Comparison of ENCODE assay signal across 10 cellular contexts in the genomic region with DNA sequence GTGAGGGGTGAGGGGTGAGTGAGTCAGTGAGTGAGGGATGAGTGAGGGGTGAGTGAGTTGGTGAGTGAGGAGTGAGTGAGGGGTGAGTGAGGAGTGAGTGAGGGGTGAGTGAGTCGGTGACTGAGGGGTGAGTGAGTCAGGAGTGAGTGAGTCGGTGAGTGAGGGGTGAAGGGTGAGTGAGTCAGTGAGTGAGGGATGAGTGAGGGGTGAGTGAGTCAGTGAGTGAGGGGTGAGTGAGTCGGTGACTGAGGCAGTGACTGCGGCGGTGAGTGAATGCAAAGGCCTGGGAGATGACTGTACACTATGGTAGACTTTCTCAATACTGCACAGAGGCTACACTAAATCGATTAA. TPM values are rescaled to one million over a fixed set of nuclear protein-coding genes. Genes with fewer than 3 reads are reported as not detected.
DNase-seq lines count a peak whose midpoint lies in the region; TF ChIP-seq lines count a peak whose summit lies in the region.
"Had no signal": no experiment of that assay in that cellular context is flagged by ENCODE, and none has a peak within 500 bp of the region (broad histone marks: within the 10 kb centered on the region; RNA-seq: fewer than 3 reads in every experiment).

No MANE protein-coding gene starts in this region.

- H3K27ac ChIP-seq in effector memory CD4-positive, alpha-beta T cell (ENCODE audit: insufficient read depth, low read length, poor library complexity, severe bottlenecking): no peak overlapping the region
- H3K27ac ChIP-seq: WERI-Rb-1 had no signal

- TF ChIP-seq CTCF in choroid plexus epithelial cell (conservative IDR thresholded peaks at IDR 0.05; ENCODE audit: low read depth, low read length): no peak

- H3K36me3 ChIP-seq in effector memory CD4-positive, alpha-beta T cell (ENCODE audit: control insufficient read depth, insufficient read depth, low read length): no peaks in the 10 kb centered on the region

- no peaks in the 10 kb centered on the region for H3K27me3 ChIP-seq in effector memory CD4-positive, alpha-beta T cell (replicated peaks; ENCODE audit: control insufficient read depth, insufficient read depth, low read length, poor library complexity, severe bottlenecking)

- no peak overlapping the region for H3K4me3 ChIP-seq in choroid plexus epithelial cell (ENCODE audit: low read depth, low read length)
- H3K4me3 ChIP-seq in effector memory CD4-positive, alpha-beta T cell (ENCODE audit: insufficient read depth, low read depth, low read length, poor library complexity, severe bottlenecking): no peak overlapping the region

- H3K4me1 ChIP-seq in effector memory CD4-positive, alpha-beta T cell (ENCODE audit: control insufficient read depth, insufficient read depth, low read length, poor library complexity, severe bottlenecking): peaks cover 11% of the 10 kb centered on the region

- DNase-seq in M059J (ENCODE audit: low read depth) (peak; percentile 10), choroid plexus epithelial cell (ENCODE audit: low read depth) (peak; percentile 40), GDM1 (lab: John Stamatoyannopoulos, UW) (no peak), KG1 (lab: John Stamatoyannopoulos, UW) (no peak)
- DNase-seq in activated CD4-positive, CD25-positive, alpha-beta regulatory T cell treated with anti-CD3 and anti-CD28 coated beads, Interleukin-2, amount 50 U/mL, for 72 hours: peak; percentile 54
- peak; percentile 50 to 73 for DNase-seq in stimulated activated CD4-positive, alpha-beta T cell treated with anti-CD3 and anti-CD28 coated beads, Interleukin-4, amount 100 ng/mL, for 48 hours (ENCODE audit: low read depth in 2 of 2)
- no peak for DNase-seq in effector memory CD4-positive, alpha-beta T cell
- DNase-seq: Karpas-422, NCI-H748 treated with DMSO at 0.1 percent for 48 hours, WERI-Rb-1 had no signal

- no peaks in the 10 kb centered on the region for H3K9me3 ChIP-seq in effector memory CD4-positive, alpha-beta T cell (ENCODE audit: control insufficient read depth, low read length)

RNA-seq across cellular contexts. Expression of a gene that starts 16.6 kb away (rescaled TPM):
- total RNA-seq in M059J (2014; rRNA removed; shearing (Covaris generic)): 22.2 and 25.9 TPM in 2 replicates

RNA-seq across cellular contexts. Expression of a gene that starts 17.1 kb away (rescaled TPM):
- total RNA-seq in M059J (2014; rRNA removed; shearing (Covaris generic)): 46.1 and 49.5 TPM in 2 replicates

Comparison
In these comparisons a context has a peak if more than half of its experiments do, and no peak if none do; other contexts are left out.
1. DNase-seq: peak in M059J (single experiment), activated CD4-positive, CD25-positive, alpha-beta regulatory T cell treated with anti-CD3 and anti-CD28 coated beads, Interleukin-2, amount 50 U/mL, for 72 hours (single experiment), choroid plexus epithelial cell (single experiment) and stimulated activated CD4-positive, alpha-beta T cell treated with anti-CD3 and anti-CD28 coated beads, Interleukin-4, amount 100 ng/mL, for 48 hours (2 of 2); none in effector memory CD4-positive, alpha-beta T cell (0 of 3), GDM1 (single experiment) and KG1 (single experiment).